Comparison of ENCODE assay signal across 23 cellular contexts in the genomic region with DNA sequence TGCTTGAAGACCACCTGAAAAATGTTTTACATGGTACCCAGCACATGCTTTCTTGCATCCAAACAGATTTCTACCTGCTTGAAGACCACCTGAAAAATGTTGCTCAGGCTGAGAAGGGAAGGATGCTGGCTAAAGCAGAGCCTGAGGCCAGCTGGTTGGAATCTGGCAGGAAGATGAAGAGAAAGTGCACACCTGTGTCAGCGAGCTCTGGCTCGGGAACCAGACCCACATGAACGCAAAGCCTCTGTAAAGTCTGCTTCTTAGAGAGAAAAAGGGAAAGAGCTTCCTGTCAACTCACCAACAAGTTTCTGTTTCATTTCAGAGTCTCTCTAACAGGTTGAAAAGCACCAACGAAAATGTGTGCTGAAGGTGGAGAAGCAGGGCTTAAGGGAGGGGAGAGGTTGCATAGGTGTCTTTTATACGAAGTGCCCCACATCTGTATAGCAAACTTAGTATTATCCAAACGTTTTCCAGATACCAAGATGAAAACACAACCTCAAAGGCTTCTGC.
"Had no signal": no experiment of that assay in that cellular context is flagged by ENCODE, and none has a peak within 500 bp of the region (broad histone marks: within the 10 kb centered on the region; RNA-seq: fewer than 3 reads in every experiment).

No MANE protein-coding gene starts in this region.

- ATAC-seq: HepG2, Panc1, PC-3, T-cell had no signal

- H3K9me2 ChIP-seq: SK-N-SH had no signal

- H3K4me2 ChIP-seq: SK-N-SH had no signal

- H3K36me3 ChIP-seq: MG63 had no signal

- H3K4me1 Mint-ChIP-seq: T-cell had no signal

- H3K27ac Mint-ChIP-seq: T-cell had no signal

- DNase-seq: IMR-90, Karpas-422, KG1, MG63, NCI-H1092 treated with DMSO at 0.1 percent for 48 hours, NCI-H1436, NCI-H187, NCI-H2029, NCI-H2171, NCI-H226, NCI-H446, NCI-H510A, NCI-H524 treated with DMSO at 0.1 percent for 48 hours, NCI-H69, NCI-H774, PC-3, SHP77, SK-N-SH, SW 1271, T-cell had no signal

- H3K9me3 ChIP-seq: MG63, SK-N-SH had no signal

- H3K36me3 Mint-ChIP-seq: T-cell had no signal

- H3K4me3 ChIP-seq: MG63 had no signal

- H3K27me3 ChIP-seq: MG63 had no signal

- H3K4me3 Mint-ChIP-seq: T-cell had no signal

- FAIRE-seq: HepG2 had no signal

- H3K27me3 Mint-ChIP-seq: T-cell had no signal

- H3K27ac ChIP-seq: RWPE1 had no signal
